In genomic region chr9:106708147-106708838, GRCh38 we compare ENCODE assay signal across 1 cellular context.
TF ChIP-seq lines count a peak whose summit lies in the region.

No MANE protein-coding gene starts in this region.

TF ChIP-seq in SK-N-SH, 30 proteins besides CTCF, POLR2A, EP300 and RAD21 (continued from another document):
- no peak for TF ChIP-seq ZBTB33 (IDR thresholded peaks at IDR 0.05; ENCODE audit: borderline replicate concordance, low read depth)
